ENCODE assay signal across 8 cellular contexts in genomic region chrX:149539283-149540132, GRCh38. TPM values are rescaled to one million over a fixed set of nuclear protein-coding genes. Genes with fewer than 3 reads are reported as not detected.
DNase-seq lines count a peak whose midpoint lies in the region; FAIRE-seq and TF ChIP-seq lines count a peak whose summit lies in the region.

No MANE protein-coding gene starts in this region.

- no peak for TF ChIP-seq CTCF in Loucy (conservative IDR thresholded peaks at IDR 0.05; ENCODE audit: low read length)
- TF ChIP-seq CTCF in fibroblast of villous mesenchyme (IDR thresholded peaks at IDR 0.05; ENCODE audit: insufficient read depth, low read depth, low read length): no peak
- TF ChIP-seq CTCF in stomach (IDR thresholded peaks at IDR 0.05): no peak

- 1 to 46% (median 4%) methylated on average over 15 to 33 of the region's 34 CpGs for WGBS in stomach, 5 donors

- H3K27me3 ChIP-seq in Loucy (ENCODE audit: insufficient read depth, low read length, poor library complexity, severe bottlenecking) (no peaks in the 10 kb centered on the region), neuron (ENCODE audit: insufficient read depth, low read length) (no peaks in the 10 kb centered on the region), stomach (no peaks in the 10 kb centered on the region)

- no peaks in the 10 kb centered on the region for H3K9me2 ChIP-seq in Loucy (replicated peaks; ENCODE audit: low read depth, low read length)

- peaks cover 5% of the 10 kb centered on the region; the same call in 1 of the 2 replicates for H3K79me2 ChIP-seq in Loucy (ENCODE audit: insufficient read depth, low read length)

- peak overlapping the region; percentile 89 to 94 (median 94) for H3K27ac ChIP-seq in stomach

- no peaks in the 10 kb centered on the region for H3K36me3 ChIP-seq in Loucy (ENCODE audit: insufficient read depth, low read length)
- H3K36me3 ChIP-seq in neuron (ENCODE audit: insufficient read depth, low read length): peaks cover 3% of the 10 kb centered on the region
- H3K36me3 ChIP-seq in stomach: peaks cover 0 to 3% (median 1%) of the 10 kb centered on the region in 4 donors

- TF ChIP-seq EP300 in stomach (IDR thresholded peaks at IDR 0.05): no peak

- intact Hi-C loops in stomach (cut with DNase I; ENCODE audit: low total_unique reads): no loop called here

- H4K20me1 ChIP-seq in Loucy (ENCODE audit: insufficient read depth, low read length, poor library complexity, severe bottlenecking): no peaks in the 10 kb centered on the region

- H3K9ac ChIP-seq in Loucy (ENCODE audit: low read depth, low read length, poor library complexity, severe bottlenecking): peak overlapping the region; percentile 72

- peak overlapping the region; percentile 72 for H3K4me2 ChIP-seq in Loucy (ENCODE audit: low read depth, low read length, poor library complexity, severe bottlenecking)

- TF ChIP-seq POLR2A in H54 (IDR thresholded peaks at IDR 0.05; ENCODE audit: low read depth, low read length): peak; percentile 28; the same call in 1 of the 2 replicates
- TF ChIP-seq POLR2A in Raji (IDR thresholded peaks at IDR 0.05; ENCODE audit: insufficient read depth, low read depth, low read length): peak; percentile 36; the same call in 1 of the 2 replicates
- no peak for TF ChIP-seq POLR2A in stomach (IDR thresholded peaks at IDR 0.05)

- peak; percentile 90 for DNase-seq in Daoy (ENCODE audit: low read depth)
- DNase-seq in H54 (ENCODE audit: insufficient read length, low spot score): peak; percentile 59
- DNase-seq in activated effector memory CD4-positive, alpha-beta T cell treated with Interleukin-2 at 50 U/mL for 16 hours: peak; percentile 85
- peak; percentile 94 for DNase-seq in fibroblast of villous mesenchyme (ENCODE audit: low read depth)
- DNase-seq in stomach: peak; percentile 84

- no peaks in the 10 kb centered on the region for H3K9me3 ChIP-seq in Loucy (ENCODE audit: insufficient read depth, low read depth, low read length)
- no peaks in the 10 kb centered on the region for H3K9me3 ChIP-seq in neuron (ENCODE audit: low read length)
- no peaks in the 10 kb centered on the region for H3K9me3 ChIP-seq in stomach

- no peaks in the 10 kb centered on the region for H3K4me1 ChIP-seq in Loucy (ENCODE audit: insufficient read depth, low read length, poor library complexity, severe bottlenecking)
- no peaks in the 10 kb centered on the region for H3K4me1 ChIP-seq in neuron (ENCODE audit: insufficient read depth, low read length)
- H3K4me1 ChIP-seq in stomach: peaks cover 0 to 11% (median 8%) of the 10 kb centered on the region in 4 donors

- H3K4me3 ChIP-seq in Loucy (ENCODE audit: low read length, poor library complexity, severe bottlenecking): peak overlapping the region; percentile 81
- H3K4me3 ChIP-seq in fibroblast of villous mesenchyme (ENCODE audit: low read depth, low read length): peak overlapping the region; percentile 64
- peak overlapping the region; percentile 60 for H3K4me3 ChIP-seq in neuron (ENCODE audit: low read length)
- H3K4me3 ChIP-seq in stomach: peak overlapping the region; percentile 55 to 66 (median 60)

- peak overlapping the region; percentile 55; the same call in 1 of the 2 replicates for H2AFZ ChIP-seq in Loucy (ENCODE audit: low read length)
- no peak overlapping the region for H2AFZ ChIP-seq in neuron (ENCODE audit: low read depth, low read length)

- H3F3A ChIP-seq in Loucy (ENCODE audit: low read depth): no peaks in the 10 kb centered on the region

- FAIRE-seq in H54 (lab: Jason Lieb, UNC): no peak

RNA-seq across cellular contexts. Expression of gene EOLA1, which starts 1.3 kb away (rescaled TPM):
- 7.4 and 12.7 TPM in 2 replicates for total RNA-seq in Daoy (2014; rRNA removed; shearing (Covaris generic))
- total RNA-seq in fibroblast of villous mesenchyme (11.7 and 12.2 TPM in 2 replicates), stomach (10 to 100 TPM in 3 of 5 donors, 1 to 10 TPM in 2; 1.2 to 23.5 (median 13.4) TPM)
- 10 to 100 TPM; 17.9 to 27.0 (median 21.5) TPM for polyA plus RNA-seq in stomach

RNA-seq across cellular contexts. Expression of gene HSFX3, which starts 10.2 kb away (rescaled TPM):
- not detected in 2 replicates for total RNA-seq in Daoy (2014; rRNA removed; shearing (Covaris generic))
- total RNA-seq in fibroblast of villous mesenchyme (not detected in 2 replicates), stomach (under 1 TPM in 1 of 5 donors, not detected in 4; 0.72 TPM)
- polyA plus RNA-seq in stomach: not detected

RNA-seq across cellular contexts. Expression of gene IDS, which starts 34.4 kb away (rescaled TPM):
- 28.1 and 45.1 TPM in 2 replicates for total RNA-seq in Daoy (2014; rRNA removed; shearing (Covaris generic))
- total RNA-seq in fibroblast of villous mesenchyme (35.4 and 50.1 TPM in 2 replicates), stomach (100 to 1,000 TPM in 1 of 5 donors, 10 to 100 TPM in 3, 1 to 10 TPM in 1; 8.7 to 138 (median 66.4) TPM)
- polyA plus RNA-seq in stomach: 10 to 100 TPM; 18.0 to 50.4 (median 32.9) TPM

RNA-seq across cellular contexts. Expression of gene MAGEA9B, which starts 47.8 kb away (rescaled TPM):
- 0.11 TPM in 1 of 2 replicates, not detected in the other for total RNA-seq in Daoy (2014; rRNA removed; shearing (Covaris generic))
- under 0.01 TPM in 1 of 2 replicates, not detected in the other for total RNA-seq in fibroblast of villous mesenchyme
- total RNA-seq in stomach: not detected
- polyA plus RNA-seq in stomach: not detected

RNA-seq across cellular contexts. Expression of gene HSFX2, which starts 55.6 kb away (rescaled TPM):
- not detected in 2 replicates for total RNA-seq in Daoy (2014; rRNA removed; shearing (Covaris generic))
- 0.86 TPM in 1 of 2 replicates, not detected in the other for total RNA-seq in fibroblast of villous mesenchyme
- total RNA-seq in stomach: 1 to 10 TPM in 2 of 5 donors, under 1 TPM in 1, not detected in 2; 0.55 to 2.9 (median 1.7) TPM
- polyA plus RNA-seq in stomach: 1 to 10 TPM in 1 of 3 donors, under 1 TPM in 1, not detected in 1; 0.31 to 2.0 TPM

Comparison
In these comparisons a context has a peak if more than half of its experiments do, and no peak if none do; other contexts are left out.
1. Peak in every context shown above with its lines: DNase-seq, H3K4me3 ChIP-seq and H3K27ac ChIP-seq.
2. POLR2A ChIP-seq: peak in H54 (single experiment) and Raji (single experiment); none in stomach (0 of 4).